16 cellular contexts compared by ENCODE assay signal in genomic region chr15:68195336-68196112, GRCh38. TPM values are rescaled to one million over a fixed set of nuclear protein-coding genes. Genes with fewer than 3 reads are reported as not detected.
DNase-seq lines count a peak whose midpoint lies in the region; ATAC-seq lines count a peak whose summit lies in the region.
"Had no signal": no experiment of that assay in that cellular context is flagged by ENCODE, and none has a peak within 500 bp of the region (broad histone marks: within the 10 kb centered on the region; RNA-seq: fewer than 3 reads in every experiment).

No MANE protein-coding gene starts in this region.

- H3K27ac Mint-ChIP-seq in activated naive CD4-positive, alpha-beta T cell treated with anti-CD3 and anti-CD28 coated beads, Interleukin-2, amount 50 U/mL, for 72 hours: peak overlapping the region; percentile 42 to 91
- H3K27ac Mint-ChIP-seq in activated CD4-positive, alpha-beta memory T cell treated with anti-CD3 and anti-CD28 coated beads, Interleukin-2, amount 10 ng/mL, durations not matched to agents 7 days and 5 days: peak overlapping the region; percentile 22

- H3K9me3 Mint-ChIP-seq in activated naive CD4-positive, alpha-beta T cell treated with anti-CD3 and anti-CD28 coated beads, Interleukin-2, amount 50 U/mL, for 72 hours: no peaks in the 10 kb centered on the region
- H3K9me3 Mint-ChIP-seq in activated CD4-positive, alpha-beta memory T cell treated with anti-CD3 and anti-CD28 coated beads, Interleukin-2, amount 10 ng/mL, durations not matched to agents 7 days and 5 days: no peaks in the 10 kb centered on the region

- CTCF ChIA-PET in activated CD4-positive, alpha-beta memory T cell treated with anti-CD3 and anti-CD28 coated beads, Interleukin-2, amount 10 ng/mL, durations not matched to agents 7 days and 5 days (lab: Charles Lee): interaction anchor here (0.7 kb wide), 1 partner anchor 14 kb away, joined by 3 read pairs; no protein-coding TSS in a partner anchor

- H3K27ac ChIP-seq in temporal lobe (ENCODE audit: low read depth, low read length): peak overlapping the region; percentile 92
- H3K27ac ChIP-seq: ascending aorta, uterus had no signal

- POLR2A ChIA-PET in activated CD4-positive, alpha-beta memory T cell treated with anti-CD3 and anti-CD28 coated beads, Interleukin-2, amount 10 ng/mL, durations not matched to agents 7 days and 5 days (lab: Charles Lee): interaction anchor here (0.7 to 1.4 kb wide), 3 partner anchors 10 to 332 kb away, joined by 3 to 5 read pairs (median 3); partner anchors contain the start of gene CALML4

- no peak for ATAC-seq in activated naive CD4-positive, alpha-beta T cell treated with anti-CD3 and anti-CD28 coated beads, Interleukin-2, amount 50 U/mL, for 72 hours
- ATAC-seq in left colon: peak; percentile 5

- peaks cover 0 to 6% of the 10 kb centered on the region in 2 donors for H3K36me3 Mint-ChIP-seq in activated naive CD4-positive, alpha-beta T cell treated with anti-CD3 and anti-CD28 coated beads, Interleukin-2, amount 50 U/mL, for 72 hours
- H3K36me3 Mint-ChIP-seq in activated CD4-positive, alpha-beta memory T cell treated with anti-CD3 and anti-CD28 coated beads, Interleukin-2, amount 10 ng/mL, durations not matched to agents 7 days and 5 days (ENCODE audit: low read depth): peaks cover 33% of the 10 kb centered on the region

- H3K4me1 Mint-ChIP-seq in activated CD4-positive, alpha-beta memory T cell treated with anti-CD3 and anti-CD28 coated beads, Interleukin-2, amount 10 ng/mL, durations not matched to agents 7 days and 5 days: no peaks in the 10 kb centered on the region

- H3K4me3 Mint-ChIP-seq in activated CD4-positive, alpha-beta memory T cell treated with anti-CD3 and anti-CD28 coated beads, Interleukin-2, amount 10 ng/mL, durations not matched to agents 7 days and 5 days: no peak overlapping the region

- no peak for DNase-seq in activated naive CD4-positive, alpha-beta T cell treated with anti-CD3 and anti-CD28 coated beads, Interleukin-2, amount 50 U/mL, for 72 hours (ENCODE audit: low spot score in 2 of 2)
- DNase-seq in activated naive CD4-positive, alpha-beta T cell treated with Interleukin-2 at 50 U/mL for 16 hours: no peak
- no peak for DNase-seq in activated CD4-positive, alpha-beta memory T cell treated with anti-CD3 and anti-CD28 coated beads, Interleukin-2, amount 10 ng/mL, durations not matched to agents 7 days and 5 days
- DNase-seq in left colon (no peak), NCI-H1930 (lab: John Stamatoyannopoulos, UW) (no peak), HPDE6-E6E7 (ENCODE audit: extremely low spot score) (no peak), activated gamma-delta T cell treated with Interleukin-2 at 50 U/mL for 16 hours (no peak)
- DNase-seq: activated T-cell treated with anti-CD3 and anti-CD28 coated beads, Interleukin-2, amount 50 U/mL, for 48 hours; DMS79; gastrocnemius medialis; NCI-H1694 treated with DMSO at 0.1 percent for 48 hours; NCI-H748 treated with DMSO at 0.1 percent for 48 hours; SIG-M5; uterus had no signal

- intact Hi-C loops in left colon (cut with DNase I, micrococcal nuclease): no loop called here

- H3K27me3 Mint-ChIP-seq in activated CD4-positive, alpha-beta memory T cell treated with anti-CD3 and anti-CD28 coated beads, Interleukin-2, amount 10 ng/mL, durations not matched to agents 7 days and 5 days: no peaks in the 10 kb centered on the region

RNA-seq across cellular contexts. Expression of gene CALML4, which starts 9.6 kb away (rescaled TPM):
- 1 to 10 TPM; 9.6 to 9.7 TPM for total RNA-seq in activated naive CD4-positive, alpha-beta T cell treated with anti-CD3 and anti-CD28 coated beads, Interleukin-2, amount 50 U/mL, for 72 hours
- 10 to 100 TPM; 12.9 to 13.1 TPM for total RNA-seq in activated CD4-positive, alpha-beta memory T cell treated with anti-CD3 and anti-CD28 coated beads, Interleukin-2, amount 10 ng/mL, durations not matched to agents 7 days and 5 days
- total RNA-seq in left colon (100 to 1,000 TPM; 118 to 124 TPM), temporal lobe (2.5 TPM)

RNA-seq across cellular contexts. Expression of gene CLN6, which starts 34.0 kb away (rescaled TPM):
- 10 to 100 TPM; 38.0 to 55.1 TPM for total RNA-seq in activated naive CD4-positive, alpha-beta T cell treated with anti-CD3 and anti-CD28 coated beads, Interleukin-2, amount 50 U/mL, for 72 hours
- 10 to 100 TPM; 40.0 to 41.3 TPM for total RNA-seq in activated CD4-positive, alpha-beta memory T cell treated with anti-CD3 and anti-CD28 coated beads, Interleukin-2, amount 10 ng/mL, durations not matched to agents 7 days and 5 days
- total RNA-seq in left colon (10 to 100 TPM; 24.6 to 32.2 TPM), temporal lobe (2.7 TPM)

Comparison
In these comparisons a context has a peak if more than half of its experiments do, and no peak if none do; other contexts are left out.
1. RNA of gene CALML4, which starts 9.6 kb away (total RNA-seq): 118 to 124 TPM in left colon; 12.9 to 13.1 TPM in activated CD4-positive, alpha-beta memory T cell treated with anti-CD3 and anti-CD28 coated beads, Interleukin-2, amount 10 ng/mL, durations not matched to agents 7 days and 5 days, 9.6 to 9.7 TPM in activated naive CD4-positive, alpha-beta T cell treated with anti-CD3 and anti-CD28 coated beads, Interleukin-2, amount 50 U/mL, for 72 hours and 2.5 TPM in temporal lobe (single experiment); every median in the first group is over 4 times any median in the second.